ENCODE assay signal across 20 cellular contexts in genomic region chr16:75287708-75288107, GRCh38. TPM values are rescaled to one million over a fixed set of nuclear protein-coding genes. Genes with fewer than 3 reads are reported as not detected.
DNase-seq lines count a peak whose midpoint lies in the region; ATAC-seq, FAIRE-seq and TF ChIP-seq lines count a peak whose summit lies in the region.
"Had no signal": no experiment of that assay in that cellular context is flagged by ENCODE, and none has a peak within 500 bp of the region (broad histone marks: within the 10 kb centered on the region; RNA-seq: fewer than 3 reads in every experiment).

No MANE protein-coding gene starts in this region.

- no peaks in the 10 kb centered on the region for H3K9me2 ChIP-seq in Loucy (replicated peaks; ENCODE audit: low read depth, low read length)

- H3K4me2 ChIP-seq in Loucy (ENCODE audit: low read depth, low read length, poor library complexity, severe bottlenecking) (peak overlapping the region; percentile 54), GM12878 (ENCODE audit: control insufficient read depth, insufficient read depth) (no peak overlapping the region), mesenchymal stem cell (ENCODE audit: low read length, poor library complexity, severe bottlenecking) (no peak overlapping the region)

- H2BK12ac ChIP-seq in mesenchymal stem cell (ENCODE audit: low read length in 2 of 2) = no peak overlapping the region

- H3K14ac ChIP-seq in mesenchymal stem cell (ENCODE audit: low read length in 2 of 2) = peak overlapping the region in 1 of 2 experiments; percentile 6

- H2AFZ ChIP-seq in Loucy (ENCODE audit: low read length) (no peak overlapping the region), GM12878 (ENCODE audit: control insufficient read depth, low read depth, low read length) (no peak overlapping the region), mesenchymal stem cell (ENCODE audit: low read depth, low read length) (no peak overlapping the region)

- peak overlapping the region; percentile 40 for H3K4me3 ChIP-seq in Loucy (ENCODE audit: low read length, poor library complexity, severe bottlenecking)
- no peak overlapping the region for H3K4me3 ChIP-seq in GM12878
- H3K4me3 ChIP-seq in mesenchymal stem cell (ENCODE audit: insufficient read depth in 1 of 2, low read depth in 1 of 2, low read length in 2 of 2) = no peak overlapping the region
- H3K4me3 ChIP-seq: MG63, tibial nerve had no signal

- H4K91ac ChIP-seq in mesenchymal stem cell (ENCODE audit: low read length) = peak overlapping the region; percentile 16

- H3K4ac ChIP-seq in mesenchymal stem cell (ENCODE audit: low read depth in 1 of 2, low read length in 2 of 2) = no peak overlapping the region

- H3K79me2 ChIP-seq in Loucy (ENCODE audit: insufficient read depth, low read length) = no peaks in the 10 kb centered on the region
- H3K79me2 ChIP-seq in GM12878 (ENCODE audit: control insufficient read depth, insufficient read depth, low read length) = no peaks in the 10 kb centered on the region

- H3K4me3 Mint-ChIP-seq in activated naive CD4-positive, alpha-beta T cell treated with anti-CD3 and anti-CD28 coated beads for 36 hours = no peak overlapping the region
- H3K4me3 Mint-ChIP-seq: endodermal cell, HFFc6 had no signal

- H3K27ac Mint-ChIP-seq in activated naive CD4-positive, alpha-beta T cell treated with anti-CD3 and anti-CD28 coated beads for 36 hours = no peak overlapping the region

- no TSS peak for BruUV-seq in GM12878 (replicated peaks; lab: Mats Ljungman, UMichigan)

- H2BK5ac ChIP-seq in mesenchymal stem cell (ENCODE audit: low read depth, low read length, poor library complexity, severe bottlenecking) = no peak overlapping the region

- peaks cover 29% of the 10 kb centered on the region for H3K4me1 ChIP-seq in Loucy (ENCODE audit: insufficient read depth, low read length, poor library complexity, severe bottlenecking)
- H3K4me1 ChIP-seq in GM12878 (ENCODE audit: control insufficient read depth, insufficient read depth, low read length) = peaks cover 10% of the 10 kb centered on the region
- H3K4me1 ChIP-seq in mesenchymal stem cell (ENCODE audit: control insufficient read depth, insufficient read depth, low read depth, low read length) = peaks cover 6% of the 10 kb centered on the region

- no peak for TF ChIP-seq POLR2A in GM12878 (IDR thresholded peaks at IDR 0.05; ENCODE audit: low read depth, low read length)

- no peak overlapping the region for H3K27ac ChIP-seq in GM12878 (ENCODE audit: control insufficient read depth, insufficient read depth)
- no peak overlapping the region for H3K27ac ChIP-seq in mesenchymal stem cell (ENCODE audit: low read length, poor library complexity, severe bottlenecking)
- H3K27ac ChIP-seq in caudate nucleus (ENCODE audit: low read depth, low read length) = no peak overlapping the region
- H3K27ac ChIP-seq: tibial nerve had no signal

- H3F3A ChIP-seq in Loucy (ENCODE audit: low read depth) = no peaks in the 10 kb centered on the region

- H3K23ac ChIP-seq in mesenchymal stem cell (ENCODE audit: low read length in 2 of 2) = no peak overlapping the region

- H3K27me3 Mint-ChIP-seq in activated naive CD4-positive, alpha-beta T cell treated with anti-CD3 and anti-CD28 coated beads for 36 hours (ENCODE audit: low read depth) = peaks cover 3% of the 10 kb centered on the region

- H3K9ac ChIP-seq in Loucy (ENCODE audit: low read depth, low read length, poor library complexity, severe bottlenecking) (peak overlapping the region; percentile 13), GM12878 (ENCODE audit: control insufficient read depth, insufficient read depth, low read length) (no peak overlapping the region), mesenchymal stem cell (ENCODE audit: low read length) (no peak overlapping the region)

- peak; percentile 44 for ATAC-seq in GM12878
- ATAC-seq: left lobe of liver had no signal

- peak; percentile 57 for DNase-seq in AG20443 (ENCODE audit: low spot score)
- no peak for DNase-seq in GM12878 (ENCODE audit: low read depth, low spot score)
- no peak for DNase-seq in mesenchymal stem cell
- DNase-seq in caudate nucleus (lab: John Stamatoyannopoulos, UW) = no peak
- DNase-seq in Ammon's horn (ENCODE audit: low spot score) = no peak
- no peak for DNase-seq in C1 segment of cervical spinal cord (lab: John Stamatoyannopoulos, UW)
- DNase-seq in activated naive CD4-positive, alpha-beta T cell treated with anti-CD3 and anti-CD28 coated beads for 36 hours = no peak
- DNase-seq: activated naive CD4-positive, alpha-beta T cell; CD4-positive, alpha-beta memory T cell; endodermal cell; HFFc6; NCI-H2029; stimulated activated CD4-positive, alpha-beta T cell treated with anti-CD3 and anti-CD28 coated beads, Interleukin-4, amount 100 ng/mL, for 4 hours; stimulated activated CD8-positive, alpha-beta memory T cell treated with anti-CD3 and anti-CD28 coated beads, Interleukin-4, amount 100 ng/mL, for 48 hours; T-cell had no signal

- in situ Hi-C loops in GM12878 (cut with MboI) = no loop called here

- H2BK15ac ChIP-seq in mesenchymal stem cell (ENCODE audit: low read depth, poor library complexity, severe bottlenecking) = no peak overlapping the region

- no peaks in the 10 kb centered on the region for H3K9me3 ChIP-seq in Loucy (ENCODE audit: insufficient read depth, low read depth, low read length)
- H3K9me3 ChIP-seq in GM12878 (replicated peaks; ENCODE audit: control insufficient read depth, insufficient read depth, low read length) = no peaks in the 10 kb centered on the region; the same call in 2 of the 3 replicates
- H3K9me3 ChIP-seq in mesenchymal stem cell (ENCODE audit: control insufficient read depth, low read length) = no peaks in the 10 kb centered on the region
- H3K9me3 ChIP-seq: MG63, tibial nerve had no signal

- POLR2A ChIA-PET in GM12878 (lab: Charles Lee) = no interaction called here

- H4K20me1 ChIP-seq in Loucy (ENCODE audit: insufficient read depth, low read length, poor library complexity, severe bottlenecking) = no peaks in the 10 kb centered on the region
- no peaks in the 10 kb centered on the region for H4K20me1 ChIP-seq in GM12878 (ENCODE audit: control insufficient read depth, insufficient read depth)

- 63% methylated on average over 5 of the region's 5 CpGs for WGBS in GM12878 (ENCODE audit: insufficient coverage, insufficient replicate concordance, low lambda C conversion rate, missing lambda C conversion rate)
- WGBS in mesenchymal stem cell = 93% methylated on average over 5 of the region's 5 CpGs

- TF ChIP-seq EP300 in GM12878 (IDR thresholded peaks at IDR 0.05; ENCODE audit: borderline replicate concordance in 1 of 2, control insufficient read depth in 1 of 2, low read depth in 2 of 2, low read length in 2 of 2) = no peak

- H3K27me3 ChIP-seq in Loucy (ENCODE audit: insufficient read depth, low read length, poor library complexity, severe bottlenecking) = peaks cover 11% of the 10 kb centered on the region
- H3K27me3 ChIP-seq in GM12878 (replicated peaks in 1 of 2; ENCODE audit: control insufficient read depth in 2 of 2, insufficient read depth in 2 of 2, low read length in 1 of 2) = no peaks in the 10 kb centered on the region
- no peaks in the 10 kb centered on the region for H3K27me3 ChIP-seq in mesenchymal stem cell (ENCODE audit: control insufficient read depth in 1 of 2, insufficient read depth in 1 of 2, low read length in 2 of 2)
- H3K27me3 ChIP-seq: MG63, tibial nerve had no signal

- no peak for FAIRE-seq in GM12878 (lab: Jason Lieb, UNC)
- FAIRE-seq: astrocyte had no signal

- H3K4me1 Mint-ChIP-seq in activated naive CD4-positive, alpha-beta T cell treated with anti-CD3 and anti-CD28 coated beads for 36 hours (ENCODE audit: low read depth) = peaks cover 17% of the 10 kb centered on the region

- TF ChIP-seq CTCF in Loucy (conservative IDR thresholded peaks at IDR 0.05; ENCODE audit: low read length) = no peak
- no peak for TF ChIP-seq CTCF in GM12878 (IDR thresholded peaks at IDR 0.05 in 2 of 3, conservative IDR thresholded peaks at IDR 0.05 in 1 of 3; ENCODE audit: control insufficient read depth in 2 of 3, extremely low read depth in 1 of 3, insufficient read depth in 1 of 3, low read depth in 3 of 3, low read length in 3 of 3)

- H2AK5ac ChIP-seq in mesenchymal stem cell (ENCODE audit: low read length, severe bottlenecking) = no peak overlapping the region

- H3K9me3 Mint-ChIP-seq in activated naive CD4-positive, alpha-beta T cell treated with anti-CD3 and anti-CD28 coated beads for 36 hours = no peaks in the 10 kb centered on the region
- H3K9me3 Mint-ChIP-seq: CD4-positive, alpha-beta memory T cell; HFFc6; T-cell had no signal

- no peak overlapping the region for H3K18ac ChIP-seq in mesenchymal stem cell (ENCODE audit: low read depth in 1 of 2, low read length in 2 of 2)

- H3K36me3 ChIP-seq in Loucy (ENCODE audit: insufficient read depth, low read length) (peaks cover 3% of the 10 kb centered on the region; the same call in 1 of the 2 replicates), GM12878 (ENCODE audit: control insufficient read depth in 2 of 2, insufficient read depth in 2 of 2, low read length in 1 of 2) (no peaks in the 10 kb centered on the region), mesenchymal stem cell (ENCODE audit: control insufficient read depth in 1 of 2, insufficient read depth in 2 of 2, low read depth in 1 of 2, low read length in 2 of 2) (peaks cover 31 to 32% of the 10 kb centered on the region in 2 experiments)

- CTCF ChIA-PET in GM12878 (lab: Yijun Ruan, JAX) = no interaction called here
- CTCF ChIA-PET in activated naive CD4-positive, alpha-beta T cell treated with anti-CD3 and anti-CD28 coated beads for 36 hours (lab: Charles Lee) = no interaction called here

- TF ChIP-seq RAD21 in GM12878 (IDR thresholded peaks at IDR 0.05; ENCODE audit: insufficient read depth, low read depth, low read length) = no peak

- RAD21 ChIA-PET in GM12878 (lab: Charles Lee; ENCODE audit: unreplicated experiment) = interaction anchor here (1.1 to 2.1 kb wide), 2 partner anchors 54 to 92 kb away, joined by 3 to 5 read pairs; no protein-coding TSS in a partner anchor

- H3K79me1 ChIP-seq in mesenchymal stem cell (replicated peaks; ENCODE audit: low read length, poor library complexity, severe bottlenecking) = peaks cover 6% of the 10 kb centered on the region

- no peak overlapping the region for H4K8ac ChIP-seq in mesenchymal stem cell (ENCODE audit: low read length)

- intact Hi-C loops in GM12878 (cut with micrococcal nuclease; ENCODE audit: unreplicated experiment) = no loop called here
- intact Hi-C loops in activated naive CD4-positive, alpha-beta T cell treated with anti-CD3 and anti-CD28 coated beads for 36 hours (cut with micrococcal nuclease) = loop anchor here (1.0 to 2.0 kb wide), 2 partner anchors 18 to 31 kb away; no protein-coding TSS in a partner anchor

- SMC1A ChIA-PET in GM12878 (lab: Charles Lee; ENCODE audit: uncharacterized antibody, unreplicated experiment) = no interaction called here

- H3K36me3 Mint-ChIP-seq in activated naive CD4-positive, alpha-beta T cell treated with anti-CD3 and anti-CD28 coated beads for 36 hours (ENCODE audit: low read depth) = peaks cover 27% of the 10 kb centered on the region

- no peak overlapping the region for H2BK120ac ChIP-seq in mesenchymal stem cell (ENCODE audit: low read depth, low read length)

RNA-seq across cellular contexts. Expression of gene BCAR1, which starts 36.3 kb away (rescaled TPM):
- total RNA-seq in GM12878 (2013; cell fraction: nucleolus; rRNA removed) = 41.0 and 47.4 TPM in 2 replicates
- total RNA-seq in GM12878 (2014; rRNA removed) (4.5 and 5.4 TPM in 2 replicates), GM12878 (2014; rRNA removed; fragmentation: Illumina TruSeq; extraction: Trizol) (1.4 and 1.8 TPM in 2 replicates), GM12878 (2021) (10.7 and 14.1 TPM in 2 replicates)
- 1.7 TPM for polyA plus RNA-seq in GM12878 (2011; ENCODE audit: low read depth)
- polyA plus RNA-seq in GM12878 (2011; rRNA removed) (1.8 and 2.3 TPM in 2 replicates), GM12878 (2014; fragmentation: Illumina TruSeq; extraction: Trizol) (0.11 and 1.1 TPM in 2 replicates), GM12878 (2014; fragmentation: Nextera tagmentation; extraction: Ambion mirVana) (under 1 TPM in 1 of 2 experiments, not detected in 1; 0.13 TPM), GM12878 (2014; rRNA removed) (5.7 and 9.5 TPM in 2 replicates), GM12878 (2016; fragmentation: Nextera tagmentation; extraction: Ambion mirVana) (1 to 10 TPM; 2.8 to 5.4 TPM)
- 3.2 and 4.4 TPM in 2 replicates for polyA plus RNA-seq in GM12878 (2011; cell fraction: cytosol; rRNA removed)
- 20.1 and 28.7 TPM in 2 replicates for polyA plus RNA-seq in GM12878 (2011; cell fraction: nucleus; rRNA removed)
- polyA plus RNA-seq in GM12878 (2012) = 6.1 and 7.0 TPM in 2 replicates
- polyA minus RNA-seq in GM12878 (2011; rRNA and poly(A)+ RNA removed) = 4.2 and 5.8 TPM in 2 replicates
- 2.5 and 3.5 TPM in 2 replicates for polyA minus RNA-seq in GM12878 (2011; cell fraction: cytosol; rRNA and poly(A)+ RNA removed)
- 8.6 and 10.0 TPM in 2 replicates for polyA minus RNA-seq in GM12878 (2011; cell fraction: nucleus; rRNA and poly(A)+ RNA removed)
- 169 TPM for polyA plus RNA-seq in mesenchymal stem cell (2013, experiment 1 of 2)
- 176 TPM for polyA plus RNA-seq in mesenchymal stem cell (2013, experiment 2 of 2)
- total RNA-seq in activated naive CD4-positive, alpha-beta T cell treated with anti-CD3 and anti-CD28 coated beads for 36 hours = under 1 TPM; 0.67 to 0.81 TPM
